ENCODE assay signal across 34 cellular contexts in the genomic region with DNA sequence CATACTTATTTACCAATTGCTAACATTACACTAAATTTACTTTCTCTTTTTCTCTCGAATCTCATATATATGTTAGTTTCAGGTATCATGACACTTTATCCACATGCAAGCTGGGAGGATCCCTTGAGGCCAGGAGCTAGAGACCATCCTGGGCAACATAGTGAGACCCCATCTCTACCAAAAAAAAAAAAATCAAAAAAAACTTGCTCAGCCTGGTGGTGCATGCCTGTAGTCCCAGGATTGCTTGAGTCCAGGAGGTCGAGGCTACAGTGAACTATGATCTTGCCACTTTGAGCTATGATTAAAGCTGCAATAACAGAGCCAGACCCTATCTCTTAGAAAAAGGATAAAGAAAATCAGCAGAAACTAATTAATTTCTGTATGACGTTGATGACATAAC. TPM values are rescaled to one million over a fixed set of nuclear protein-coding genes. Genes with fewer than 3 reads are reported as not detected.
"Had no signal": no experiment of that assay in that cellular context is flagged by ENCODE, and none has a peak within 500 bp of the region (broad histone marks: within the 10 kb centered on the region; RNA-seq: fewer than 3 reads in every experiment).

No MANE protein-coding gene starts in this region.

- H3K27ac ChIP-seq: foreskin keratinocyte, WERI-Rb-1 had no signal

- ATAC-seq: activated CD4-positive, CD25-positive, alpha-beta regulatory T cell treated with anti-CD3 and anti-CD28 coated beads, Interleukin-2, amount 50 U/mL, for 24 hours; body of pancreas; esophagus mucosa; foreskin keratinocyte; heart left ventricle; mucosa of descending colon; natural killer cell treated with Interleukin-12 subunit alpha and Interleukin-12 subunit beta and Interleukin-15 and Interleukin-18, amount 100 ng/mL, for 72 hours; sciatic nerve had no signal

- H3K4me3 ChIP-seq: adrenal gland, body of pancreas, heart left ventricle, left ventricle myocardium inferior, lung, mucosa of descending colon, skin epidermis, suprapubic skin, transverse colon had no signal

- H3K9me3 ChIP-seq: adrenal gland, body of pancreas, heart left ventricle, left ventricle myocardium inferior, mucosa of descending colon, suprapubic skin, transverse colon had no signal

- H3K9me3 Mint-ChIP-seq: activated naive CD4-positive, alpha-beta T cell treated with anti-CD3 and anti-CD28 coated beads for 36 hours; activated naive CD8-positive, alpha-beta T cell treated with anti-CD3 and anti-CD28 coated beads for 36 hours; natural killer cell treated with Interleukin-12 subunit alpha and Interleukin-12 subunit beta and Interleukin-15 and Interleukin-18, amount 100 ng/mL, for 72 hours; T-helper 1 cell treated with Interleukin-12 subunit alpha and Interleukin-12 subunit beta and Interleukin-4 antibody, amounts not matched to agents 30 μg/mL and 1 μg/mL, for 36 hours had no signal

- H3K27ac Mint-ChIP-seq: activated naive CD8-positive, alpha-beta T cell treated with anti-CD3 and anti-CD28 coated beads for 36 hours; natural killer cell treated with Interleukin-12 subunit alpha and Interleukin-12 subunit beta and Interleukin-15 and Interleukin-18, amount 100 ng/mL, for 72 hours had no signal

- H3K36me3 Mint-ChIP-seq: activated naive CD8-positive, alpha-beta T cell treated with anti-CD3 and anti-CD28 coated beads for 36 hours; natural killer cell treated with Interleukin-12 subunit alpha and Interleukin-12 subunit beta and Interleukin-15 and Interleukin-18, amount 100 ng/mL, for 72 hours had no signal

- H3K4me3 Mint-ChIP-seq: activated naive CD4-positive, alpha-beta T cell treated with anti-CD3 and anti-CD28 coated beads for 36 hours; activated naive CD8-positive, alpha-beta T cell treated with anti-CD3 and anti-CD28 coated beads for 36 hours; natural killer cell treated with Interleukin-12 subunit alpha and Interleukin-12 subunit beta and Interleukin-15 and Interleukin-18, amount 100 ng/mL, for 72 hours; T-helper 1 cell treated with Interleukin-12 subunit alpha and Interleukin-12 subunit beta and Interleukin-4 antibody, amounts not matched to agents 30 μg/mL and 1 μg/mL, for 36 hours had no signal

- H3K27me3 ChIP-seq: body of pancreas, suprapubic skin had no signal

- H3K4me1 ChIP-seq: foreskin keratinocyte had no signal

- DNase-seq: activated CD4-positive, alpha-beta T cell treated with anti-CD3 and anti-CD28 coated beads for 48 hours; activated CD4-positive, alpha-beta T cell treated with anti-CD3 and anti-CD28 coated beads, Interleukin-2, amount 50 U/mL, for 48 hours; activated CD8-positive, alpha-beta memory T cell treated with anti-CD3 and anti-CD28 coated beads for 24 hours; activated effector memory CD4-positive, alpha-beta T cell treated with Interleukin-2 at 50 U/mL for 16 hours; activated naive CD4-positive, alpha-beta T cell treated with anti-CD3 and anti-CD28 coated beads for 36 hours; activated naive CD8-positive, alpha-beta T cell treated with anti-CD3 and anti-CD28 coated beads for 36 hours; adrenal gland; aorta; body of pancreas; cortex of kidney; foreskin keratinocyte; heart left ventricle; left ventricle myocardium inferior; mesendoderm; mucosa of descending colon; stimulated activated CD4-positive, alpha-beta T cell treated with anti-CD3 and anti-CD28 coated beads, Interleukin-12 subunit alpha, Interleukin-12 subunit beta, amount 100 ng/mL, for 4 hours; stimulated activated CD4-positive, alpha-beta T cell treated with anti-CD3 and anti-CD28 coated beads, Interleukin-4, amount 100 ng/mL, for 1 hour; T-helper 9 cell; transverse colon; WERI-Rb-1 had no signal

- FAIRE-seq: islet of Langerhans, TTC549 had no signal

- H3K36me3 ChIP-seq: adrenal gland, heart left ventricle, left ventricle myocardium inferior, suprapubic skin, transverse colon, WERI-Rb-1 had no signal

RNA-seq across cellular contexts. Expression of gene UPK3A, which starts 3.8 kb away (rescaled TPM):
- total RNA-seq: activated naive CD4-positive, alpha-beta T cell treated with anti-CD3 and anti-CD28 coated beads for 36 hours; activated naive CD8-positive, alpha-beta T cell treated with anti-CD3 and anti-CD28 coated beads for 36 hours; adrenal gland; aorta; body of pancreas; esophagus mucosa; foreskin keratinocyte; left ventricle myocardium inferior; lung; myocyte; natural killer cell treated with Interleukin-12 subunit alpha and Interleukin-12 subunit beta and Interleukin-15 and Interleukin-18, amount 100 ng/mL, for 72 hours; osteoblast; posterior vena cava; renal cortical epithelial cell; sciatic nerve; suprapubic skin had no signal
- polyA plus RNA-seq: aorta, foreskin keratinocyte had no signal
